ENCODE assay signal across 19 cellular contexts in genomic region chr10:15724683-15725082, GRCh38. TPM values are rescaled to one million over a fixed set of nuclear protein-coding genes. Genes with fewer than 3 reads are reported as not detected.
"Had no signal": no experiment of that assay in that cellular context is flagged by ENCODE, and none has a peak within 500 bp of the region (broad histone marks: within the 10 kb centered on the region; RNA-seq: fewer than 3 reads in every experiment).

No MANE protein-coding gene starts in this region.

- H3K9me3 Mint-ChIP-seq: neural progenitor cell, type B pancreatic cell had no signal

- H3K4me1 ChIP-seq: neural progenitor cell, psoas muscle had no signal

- ATAC-seq: effector memory CD8-positive, alpha-beta T cell; natural killer cell; psoas muscle; stimulated activated naive B cell treated with anti-CD40 and anti-IgM and Interleukin-4, amounts not matched to agents 10 μg/mL and 1 μg/mL and 100 μg/mL, for 72 hours had no signal

- H3K4me3 ChIP-seq: lung, neural progenitor cell, psoas muscle, skin epidermis, spleen had no signal

- H3K9me3 ChIP-seq: psoas muscle had no signal

- H2AFZ ChIP-seq: neural progenitor cell had no signal

- H3K27ac ChIP-seq: neural progenitor cell, psoas muscle, skin epidermis, spleen had no signal

- H3K9ac ChIP-seq: neural progenitor cell had no signal

- DNase-seq: cortex of kidney; effector memory CD8-positive, alpha-beta T cell; erythroblast; head of caudate nucleus; kidney; natural killer cell; posterior cingulate gyrus; psoas muscle; right cardiac atrium; spleen; stimulated activated CD4-positive, alpha-beta T cell treated with anti-CD3 and anti-CD28 coated beads, Interleukin-4, amount 100 ng/mL, for 4 hours; stimulated activated naive B cell treated with anti-CD40 and anti-IgM and Interleukin-4, amounts not matched to agents 10 μg/mL and 1 μg/mL and 100 μg/mL, for 72 hours had no signal

- H3K4me2 ChIP-seq: neural progenitor cell had no signal

- H3K36me3 ChIP-seq: neural progenitor cell, spleen had no signal

- H3K36me3 Mint-ChIP-seq: memory B cell; natural killer cell; neural progenitor cell; stimulated activated naive B cell treated with anti-CD40 and anti-IgM and Interleukin-4, amounts not matched to agents 10 μg/mL and 1 μg/mL and 100 μg/mL, for 72 hours; type B pancreatic cell had no signal

- H3K4me1 Mint-ChIP-seq: memory B cell; natural killer cell; stimulated activated naive B cell treated with anti-CD40 and anti-IgM and Interleukin-4, amounts not matched to agents 10 μg/mL and 1 μg/mL and 100 μg/mL, for 72 hours had no signal

- H3K4me3 Mint-ChIP-seq: effector memory CD8-positive, alpha-beta T cell; memory B cell; natural killer cell; neural progenitor cell; stimulated activated naive B cell treated with anti-CD40 and anti-IgM and Interleukin-4, amounts not matched to agents 10 μg/mL and 1 μg/mL and 100 μg/mL, for 72 hours; stimulated activated naive CD8-positive, alpha-beta T cell treated with anti-CD3 and anti-CD28 coated beads, Interleukin-15, Interleukin-2, amounts not matched to agents 100 ng/mL and 50 ng/mL, for 24 hours; type B pancreatic cell had no signal

- H3K27ac Mint-ChIP-seq: effector memory CD8-positive, alpha-beta T cell; memory B cell; natural killer cell; neural progenitor cell; stimulated activated naive B cell treated with anti-CD40 and anti-IgM and Interleukin-4, amounts not matched to agents 10 μg/mL and 1 μg/mL and 100 μg/mL, for 72 hours; stimulated activated naive CD8-positive, alpha-beta T cell treated with anti-CD3 and anti-CD28 coated beads, Interleukin-15, Interleukin-2, amounts not matched to agents 100 ng/mL and 50 ng/mL, for 24 hours; type B pancreatic cell had no signal

RNA-seq across cellular contexts. Expression of gene ITGA8, which starts 5.0 kb away (rescaled TPM):
- total RNA-seq: mononuclear cell, natural killer cell had no signal
